11 cellular contexts compared by ENCODE assay signal in genomic region chr15:80990955-80991354, GRCh38. TPM values are rescaled to one million over a fixed set of nuclear protein-coding genes. Genes with fewer than 3 reads are reported as not detected.
DNase-seq lines count a peak whose midpoint lies in the region; ATAC-seq, FAIRE-seq and TF ChIP-seq lines count a peak whose summit lies in the region.
"Had no signal": no experiment of that assay in that cellular context is flagged by ENCODE, and none has a peak within 500 bp of the region (broad histone marks: within the 10 kb centered on the region; RNA-seq: fewer than 3 reads in every experiment).

No MANE protein-coding gene starts in this region.

- DNase-seq in right cardiac atrium = no peak
- no peak for DNase-seq in cardiac septum (ENCODE audit: low spot score)
- no peak for DNase-seq in coronary artery (ENCODE audit: low spot score)
- DNase-seq in neural progenitor cell (ENCODE audit: low spot score) = no peak
- DNase-seq in T-helper 17 cell = no peak
- no peak for DNase-seq in putamen (ENCODE audit: low spot score)
- DNase-seq in kidney = no peak
- no peak for DNase-seq in DMS114 treated with DMSO at 0.1 percent for 48 hours (lab: John Stamatoyannopoulos, UW; ENCODE audit: unreplicated experiment)
- DNase-seq: GOT3, SW 1271 had no signal

- H3K36me3 Mint-ChIP-seq in neural progenitor cell (no peaks in the 10 kb centered on the region), T-helper 17 cell (ENCODE audit: low read depth) (peaks cover 8% of the 10 kb centered on the region)

- H4K20me1 ChIP-seq in neural progenitor cell (ENCODE audit: low read depth) = peaks cover 26% of the 10 kb centered on the region

- intact Hi-C loops in right cardiac atrium (cut with DNase I) (loop anchor here in 2 of 4 donors (10.0 kb wide), 2 partner anchors 114 to 274 kb away; no protein-coding TSS in a partner anchor), cardiac septum (cut with DNase I) (no loop called here), kidney (cut with DNase I) (no loop called here)

- TF ChIP-seq CTCF in coronary artery (IDR thresholded peaks at IDR 0.05) (no peak), neural progenitor cell (IDR thresholded peaks at IDR 0.05) (no peak), kidney (IDR thresholded peaks at IDR 0.05; ENCODE audit: borderline replicate concordance, extremely low read depth, insufficient read depth) (no peak)

- H3K27ac ChIP-seq in right cardiac atrium (ENCODE audit: low read length) = peak overlapping the region; percentile 89
- peak overlapping the region; percentile 86 to 97 for H3K27ac ChIP-seq in coronary artery
- no peak overlapping the region for H3K27ac ChIP-seq in neural progenitor cell
- H3K27ac ChIP-seq in kidney (ENCODE audit: low read depth in 2 of 2, low read length in 2 of 2) = no peak overlapping the region

- H3K79me2 ChIP-seq in neural progenitor cell (ENCODE audit: low read depth) = peaks cover 36% of the 10 kb centered on the region

- H3K4me1 ChIP-seq in right cardiac atrium (ENCODE audit: control insufficient read depth, insufficient read depth, low read length) = peaks cover 13% of the 10 kb centered on the region
- peaks cover 27% of the 10 kb centered on the region for H3K4me1 ChIP-seq in neural progenitor cell
- peaks cover 15 to 20% of the 10 kb centered on the region in 2 donors for H3K4me1 ChIP-seq in kidney (ENCODE audit: control insufficient read depth in 1 of 2, insufficient read depth in 1 of 2, low read depth in 1 of 2, low read length in 2 of 2)

- no peaks in the 10 kb centered on the region for H3K27me3 ChIP-seq in right cardiac atrium (ENCODE audit: control insufficient read depth, insufficient read depth)
- H3K27me3 ChIP-seq in neural progenitor cell = no peaks in the 10 kb centered on the region

- H3K9me3 ChIP-seq in right cardiac atrium (ENCODE audit: control insufficient read depth, low read length) (no peaks in the 10 kb centered on the region), neural progenitor cell (ENCODE audit: low read depth) (no peaks in the 10 kb centered on the region), T-helper 17 cell (ENCODE audit: control insufficient read depth, low read length, poor library complexity, severe bottlenecking) (no peaks in the 10 kb centered on the region), kidney (ENCODE audit: control insufficient read depth in 1 of 2, low read length in 2 of 2) (no peaks in the 10 kb centered on the region)

- WGBS in right cardiac atrium = 85% methylated on average over 1 of the region's 1 CpG

- ATAC-seq in right cardiac atrium = no peak
- no peak for ATAC-seq in T-helper 17 cell

- H3K36me3 ChIP-seq in neural progenitor cell (no peaks in the 10 kb centered on the region), kidney (ENCODE audit: control insufficient read depth in 1 of 2, insufficient read depth in 2 of 2, low read length in 2 of 2) (no peaks in the 10 kb centered on the region)

- peaks cover 29% of the 10 kb centered on the region for H3K4me1 Mint-ChIP-seq in neural progenitor cell
- peaks cover 46% of the 10 kb centered on the region for H3K4me1 Mint-ChIP-seq in T-helper 17 cell

- H2AFZ ChIP-seq in neural progenitor cell (replicated peaks) = no peak overlapping the region

- H3K4me3 Mint-ChIP-seq in neural progenitor cell = no peak overlapping the region
- H3K4me3 Mint-ChIP-seq in T-helper 17 cell = no peak overlapping the region

- peak overlapping the region; percentile 79 for H3K4me2 ChIP-seq in neural progenitor cell

- peaks cover under 1% of the 10 kb centered on the region for H3K9me3 Mint-ChIP-seq in neural progenitor cell

- no peak overlapping the region for H3K9ac ChIP-seq in neural progenitor cell
- H3K9ac ChIP-seq in kidney (ENCODE audit: low read length in 2 of 2) = no peak overlapping the region

- H3K4me3 ChIP-seq in right cardiac atrium (ENCODE audit: low read length) (no peak overlapping the region), coronary artery (no peak overlapping the region), neural progenitor cell (no peak overlapping the region), kidney (ENCODE audit: low read length in 2 of 2) (no peak overlapping the region)

- peaks cover 12% of the 10 kb centered on the region for H3F3A ChIP-seq in neural progenitor cell (ENCODE audit: low read depth)

- H3K27ac Mint-ChIP-seq in neural progenitor cell (no peak overlapping the region), T-helper 17 cell (no peak overlapping the region)

- H3K27me3 Mint-ChIP-seq in neural progenitor cell (ENCODE audit: insufficient read depth, low read depth) = no peaks in the 10 kb centered on the region
- H3K27me3 Mint-ChIP-seq in T-helper 17 cell = no peaks in the 10 kb centered on the region

- FAIRE-seq in kidney (lab: Jason Lieb, UNC) = no peak
- FAIRE-seq: astrocyte had no signal

RNA-seq across cellular contexts. Expression of gene MESD, which starts 1.3 kb away (rescaled TPM):
- 10 to 100 TPM; 15.7 to 18.9 (median 17.3) TPM for total RNA-seq in right cardiac atrium
- polyA plus RNA-seq in right cardiac atrium = 13.2 TPM
- 12.5 TPM for total RNA-seq in cardiac septum
- 24.1 and 31.5 TPM in 2 replicates for total RNA-seq in neural progenitor cell (ENCODE audit: low replicate concordance)
- total RNA-seq in T-helper 17 cell = 10 to 100 TPM; 14.3 to 14.4 TPM
- total RNA-seq in kidney = 30.9 TPM
- 23.3 TPM for polyA plus RNA-seq in kidney (ENCODE audit: insufficient read depth, low read depth, low replicate concordance)

RNA-seq across cellular contexts. Expression of gene TLNRD1, which starts 9.8 kb away (rescaled TPM):
- 10 to 100 TPM in 1 of 4 donors, 1 to 10 TPM in 3; 6.7 to 17.2 (median 7.3) TPM for total RNA-seq in right cardiac atrium
- polyA plus RNA-seq in right cardiac atrium = 4.8 TPM
- total RNA-seq in cardiac septum = 7.3 TPM
- total RNA-seq in neural progenitor cell (ENCODE audit: low replicate concordance) = 7.3 and 27.3 TPM in 2 replicates
- 10 to 100 TPM; 17.5 to 17.6 TPM for total RNA-seq in T-helper 17 cell
- total RNA-seq in kidney = 16.7 TPM
- polyA plus RNA-seq in kidney (ENCODE audit: insufficient read depth, low read depth, low replicate concordance) = 7.4 TPM

Comparison
In these comparisons a context has a peak if more than half of its experiments do, and no peak if none do; other contexts are left out.
1. H3K27ac ChIP-seq: peak in right cardiac atrium (single experiment) and coronary artery (2 of 2); none in neural progenitor cell (single experiment) and kidney (0 of 2).